ENCODE assay signal across 8 cellular contexts in genomic region chr3:136195258-136196063, GRCh38. TPM values are rescaled to one million over a fixed set of nuclear protein-coding genes. Genes with fewer than 3 reads are reported as not detected.
DNase-seq lines count a peak whose midpoint lies in the region; ATAC-seq and TF ChIP-seq lines count a peak whose summit lies in the region.

No MANE protein-coding gene starts in this region.

- peak overlapping the region; percentile 99 for H3K27ac ChIP-seq in CD4-positive, alpha-beta T cell (ENCODE audit: low read depth, low read length)

- H3K27me3 ChIP-seq in CD4-positive, alpha-beta T cell (ENCODE audit: control insufficient read depth, insufficient read depth, low read length): no peaks in the 10 kb centered on the region

- POLR2A ChIA-PET in CD4-positive, alpha-beta T cell (lab: Charles Lee): interaction anchor here (0.6 to 6.2 kb wide), 28 partner anchors 11 to 1992 kb away, joined by 3 to 137 read pairs (median 5); partner anchors contain the start of genes ANAPC13, ARMC8, CEP63 and NCK1

- peak overlapping the region; percentile 98 for H3K27ac Mint-ChIP-seq in CD4-positive, alpha-beta T cell
- H3K27ac Mint-ChIP-seq in natural killer cell treated with Interleukin-12 subunit alpha and Interleukin-12 subunit beta and Interleukin-15 and Interleukin-18, amount 100 ng/mL, for 72 hours: peak overlapping the region; percentile 95 to 98
- H3K27ac Mint-ChIP-seq in stimulated activated naive CD8-positive, alpha-beta T cell treated with anti-CD3 and anti-CD28 coated beads, Interleukin-15, amount 100 ng/mL, for 72 hours: peak overlapping the region; percentile 97 to 100

- peak; percentile 31 for ATAC-seq in CD4-positive, alpha-beta T cell (ENCODE audit: poor library complexity)
- peak; percentile 31 for ATAC-seq in GM19025 (IDR thresholded peaks at IDR 0.05; ENCODE audit: low read depth, unreplicated experiment)
- ATAC-seq in HG03342 (IDR thresholded peaks at IDR 0.05; ENCODE audit: unreplicated experiment): peak; percentile 35
- ATAC-seq in natural killer cell treated with Interleukin-12 subunit alpha and Interleukin-12 subunit beta and Interleukin-15 and Interleukin-18, amount 100 ng/mL, for 72 hours: peak; percentile 72 to 73
- ATAC-seq in stimulated activated naive CD8-positive, alpha-beta T cell treated with anti-CD3 and anti-CD28 coated beads, Interleukin-15, amount 100 ng/mL, for 72 hours: peak; percentile 58

- no peaks in the 10 kb centered on the region for H3K9me3 ChIP-seq in CD4-positive, alpha-beta T cell (ENCODE audit: control insufficient read depth, low read length)

- peak overlapping the region; percentile 99 for H3K4me3 ChIP-seq in fibroblast of pulmonary artery (replicated peaks; ENCODE audit: low read depth, low read length)

- H3K36me3 Mint-ChIP-seq in CD4-positive, alpha-beta T cell (ENCODE audit: low read depth): peaks cover 59% of the 10 kb centered on the region
- peaks cover 25% of the 10 kb centered on the region for H3K36me3 Mint-ChIP-seq in natural killer cell treated with Interleukin-12 subunit alpha and Interleukin-12 subunit beta and Interleukin-15 and Interleukin-18, amount 100 ng/mL, for 72 hours

- H3K27me3 Mint-ChIP-seq in CD4-positive, alpha-beta T cell: peaks cover 5% of the 10 kb centered on the region
- no peaks in the 10 kb centered on the region for H3K27me3 Mint-ChIP-seq in natural killer cell treated with Interleukin-12 subunit alpha and Interleukin-12 subunit beta and Interleukin-15 and Interleukin-18, amount 100 ng/mL, for 72 hours
- H3K27me3 Mint-ChIP-seq in stimulated activated naive CD8-positive, alpha-beta T cell treated with anti-CD3 and anti-CD28 coated beads, Interleukin-15, amount 100 ng/mL, for 72 hours: no peaks in the 10 kb centered on the region

- intact Hi-C loops in CD4-positive, alpha-beta T cell (cut with DNase I, micrococcal nuclease): loop anchor here (2.0 to 5.0 kb wide), 6 partner anchors 15 to 667 kb away; partner anchors contain the start of genes NCK1 (in 1 of the 2), PCCB (in 1 of the 2) and STAG1 (in 1 of the 2)

- peak in 9 of 10 experiments; percentile 47 to 79 (median 68) for DNase-seq in CD4-positive, alpha-beta T cell
- peak; percentile 86 for DNase-seq in NK-92 treated with Interleukin-12 subunit alpha and Interleukin-12 subunit beta, amount 100 ng/mL, for 24 hours (lab: John Stamatoyannopoulos, UW)
- peak; percentile 51 to 66 for DNase-seq in activated T-helper 1 cell treated with anti-CD3 and anti-CD28 coated beads, Interleukin-2, amount 50 U/mL, for 16 hours (ENCODE audit: low read depth in 1 of 2, low spot score in 1 of 2)
- peak; percentile 74 for DNase-seq in fibroblast of pulmonary artery (ENCODE audit: low read depth)
- peak; percentile 90 for DNase-seq in natural killer cell treated with Interleukin-12 subunit alpha and Interleukin-12 subunit beta and Interleukin-15 and Interleukin-18, amount 100 ng/mL, for 72 hours (ENCODE audit: low spot score)
- DNase-seq in stimulated activated naive CD8-positive, alpha-beta T cell treated with anti-CD3 and anti-CD28 coated beads, Interleukin-15, amount 100 ng/mL, for 72 hours: peak; percentile 76 to 86

- CTCF ChIA-PET in CD4-positive, alpha-beta T cell (lab: Charles Lee): interaction anchor here (1.6 to 1.7 kb wide), 2 partner anchors 56 to 557 kb away, joined by 4 to 12 read pairs; partner anchors contain the start of gene STAG1

- H3K9me3 Mint-ChIP-seq in CD4-positive, alpha-beta T cell: no peaks in the 10 kb centered on the region
- no peaks in the 10 kb centered on the region for H3K9me3 Mint-ChIP-seq in natural killer cell treated with Interleukin-12 subunit alpha and Interleukin-12 subunit beta and Interleukin-15 and Interleukin-18, amount 100 ng/mL, for 72 hours
- no peaks in the 10 kb centered on the region for H3K9me3 Mint-ChIP-seq in stimulated activated naive CD8-positive, alpha-beta T cell treated with anti-CD3 and anti-CD28 coated beads, Interleukin-15, amount 100 ng/mL, for 72 hours

- TF ChIP-seq CTCF in CD4-positive, alpha-beta T cell (IDR thresholded peaks at IDR 0.05): no peak
- TF ChIP-seq CTCF in fibroblast of pulmonary artery (IDR thresholded peaks at IDR 0.05; ENCODE audit: low read length, missing control alignments): no peak

- peaks cover 46% of the 10 kb centered on the region for H3K4me1 Mint-ChIP-seq in CD4-positive, alpha-beta T cell (ENCODE audit: low read depth)
- peaks cover 50 to 68% of the 10 kb centered on the region in 2 donors for H3K4me1 Mint-ChIP-seq in natural killer cell treated with Interleukin-12 subunit alpha and Interleukin-12 subunit beta and Interleukin-15 and Interleukin-18, amount 100 ng/mL, for 72 hours (ENCODE audit: low read depth in 2 of 2)
- H3K4me1 Mint-ChIP-seq in stimulated activated naive CD8-positive, alpha-beta T cell treated with anti-CD3 and anti-CD28 coated beads, Interleukin-15, amount 100 ng/mL, for 72 hours: peaks cover 47% of the 10 kb centered on the region

- H3K4me3 Mint-ChIP-seq in CD4-positive, alpha-beta T cell: peak overlapping the region; percentile 98
- H3K4me3 Mint-ChIP-seq in natural killer cell treated with Interleukin-12 subunit alpha and Interleukin-12 subunit beta and Interleukin-15 and Interleukin-18, amount 100 ng/mL, for 72 hours: peak overlapping the region; percentile 96
- H3K4me3 Mint-ChIP-seq in stimulated activated naive CD8-positive, alpha-beta T cell treated with anti-CD3 and anti-CD28 coated beads, Interleukin-15, amount 100 ng/mL, for 72 hours: peak overlapping the region; percentile 83 to 98

RNA-seq across cellular contexts. Expression of gene MSL2, which starts 0.7 kb away (rescaled TPM):
- total RNA-seq in CD4-positive, alpha-beta T cell: 100 to 1,000 TPM; 143 to 146 TPM
- total RNA-seq in natural killer cell treated with Interleukin-12 subunit alpha and Interleukin-12 subunit beta and Interleukin-15 and Interleukin-18, amount 100 ng/mL, for 72 hours: 10 to 100 TPM; 48.7 to 57.6 TPM

RNA-seq across cellular contexts. Expression of gene PCCB, which starts 54.7 kb away (rescaled TPM):
- total RNA-seq in CD4-positive, alpha-beta T cell: 10 to 100 TPM in 1 of 2 experiments, 1 to 10 TPM in 1; 8.3 to 10.2 TPM
- total RNA-seq in natural killer cell treated with Interleukin-12 subunit alpha and Interleukin-12 subunit beta and Interleukin-15 and Interleukin-18, amount 100 ng/mL, for 72 hours: 10 to 100 TPM; 40.4 to 45.0 TPM

Comparison
In these comparisons a context has a peak if more than half of its experiments do, and no peak if none do; other contexts are left out.
1. Peak in every context shown above with its lines: DNase-seq, ATAC-seq, H3K4me3 ChIP-seq and H3K27ac ChIP-seq.